In the genomic region with DNA sequence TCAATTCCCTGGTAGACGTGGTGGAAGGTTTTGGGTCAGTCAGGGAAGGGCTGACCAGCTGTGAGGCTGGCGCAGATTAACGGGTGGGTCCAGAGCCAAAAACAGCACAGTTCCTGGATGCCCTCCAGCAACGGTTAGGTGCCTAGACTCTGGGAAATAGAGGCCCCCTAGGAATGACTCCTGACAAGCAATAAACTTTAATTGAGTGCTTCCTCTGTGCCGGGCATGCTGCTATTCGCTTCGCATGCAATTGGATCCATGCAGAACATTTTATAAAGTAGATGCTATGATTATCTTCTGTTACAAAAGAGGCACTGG, we compare ENCODE assay signal across 8 cellular contexts. TPM values are rescaled to one million over a fixed set of nuclear protein-coding genes. Genes with fewer than 3 reads are reported as not detected.
DNase-seq lines count a peak whose midpoint lies in the region; ATAC-seq and TF ChIP-seq lines count a peak whose summit lies in the region.

No MANE protein-coding gene starts in this region.

- no peaks in the 10 kb centered on the region for H3K9me3 Mint-ChIP-seq in activated CD8-positive, alpha-beta T cell treated with anti-CD3 and anti-CD28 coated beads for 36 hours

- H3K9me3 ChIP-seq in heart right ventricle = no peaks in the 10 kb centered on the region

- H3K36me3 ChIP-seq in heart right ventricle = peaks cover 0 to 34% (median 7%) of the 10 kb centered on the region in 9 donors

- intact Hi-C loops in activated CD8-positive, alpha-beta T cell treated with anti-CD3 and anti-CD28 coated beads for 36 hours (cut with micrococcal nuclease) = no loop called here
- intact Hi-C loops in heart right ventricle (cut with DNase I) = no loop called here

- DNase-seq in AG20443 (ENCODE audit: low spot score) (peak; percentile 31), HS-27A (ENCODE audit: low read depth) (peak; percentile 19), heart right ventricle (peak; percentile 48 to 50), retinal pigment epithelial cell (ENCODE audit: low read depth) (no peak)
- DNase-seq in activated CD8-positive, alpha-beta T cell treated with anti-CD3 and anti-CD28 coated beads for 36 hours = no peak

- H3K4me1 Mint-ChIP-seq in activated CD8-positive, alpha-beta T cell treated with anti-CD3 and anti-CD28 coated beads for 36 hours (ENCODE audit: low read depth) = peaks cover 31% of the 10 kb centered on the region

- no peak for TF ChIP-seq CTCF in activated CD8-positive, alpha-beta T cell treated with anti-CD3 and anti-CD28 coated beads for 36 hours (IDR thresholded peaks at IDR 0.05)
- TF ChIP-seq CTCF in heart right ventricle (IDR thresholded peaks at IDR 0.05) = no peak
- no peak for TF ChIP-seq CTCF in retinal pigment epithelial cell (conservative IDR thresholded peaks at IDR 0.05; ENCODE audit: low read depth, low read length)

- POLR2A ChIA-PET in activated CD8-positive, alpha-beta T cell treated with anti-CD3 and anti-CD28 coated beads for 36 hours (lab: Charles Lee) = no interaction called here

- no peak for ATAC-seq in activated CD8-positive, alpha-beta T cell treated with anti-CD3 and anti-CD28 coated beads for 36 hours
- ATAC-seq in heart right ventricle = peak in 7 of 8 donors; percentile 23 to 54 (median 40)
- no peak for ATAC-seq in GM21529 (IDR thresholded peaks at IDR 0.05; ENCODE audit: unreplicated experiment)
- no peak for ATAC-seq in GM21576 (IDR thresholded peaks at IDR 0.05; ENCODE audit: unreplicated experiment)
- no peak for ATAC-seq in HG03175 (IDR thresholded peaks at IDR 0.05; ENCODE audit: unreplicated experiment)

- peaks cover 5% of the 10 kb centered on the region for H3K36me3 Mint-ChIP-seq in activated CD8-positive, alpha-beta T cell treated with anti-CD3 and anti-CD28 coated beads for 36 hours (ENCODE audit: low read depth)

- peak overlapping the region; percentile 75 for H3K4me3 Mint-ChIP-seq in activated CD8-positive, alpha-beta T cell treated with anti-CD3 and anti-CD28 coated beads for 36 hours

- no peaks in the 10 kb centered on the region for H3K27me3 Mint-ChIP-seq in activated CD8-positive, alpha-beta T cell treated with anti-CD3 and anti-CD28 coated beads for 36 hours

- H3K27ac ChIP-seq in heart right ventricle = peak overlapping the region; percentile 92 to 99 (median 96)

- peak overlapping the region; percentile 67 for H3K27ac Mint-ChIP-seq in activated CD8-positive, alpha-beta T cell treated with anti-CD3 and anti-CD28 coated beads for 36 hours

- H3K27me3 ChIP-seq in heart right ventricle = peaks cover 0 to 2% (median 0%) of the 10 kb centered on the region in 7 donors

- WGBS in heart right ventricle, 2 donors = 1 to 5% methylated on average over 7 of the region's 7 CpGs

- peak overlapping the region; percentile 54 to 87 (median 78) for H3K4me3 ChIP-seq in heart right ventricle
- H3K4me3 ChIP-seq in retinal pigment epithelial cell (ENCODE audit: low read length) = peak overlapping the region; percentile 63

- CTCF ChIA-PET in activated CD8-positive, alpha-beta T cell treated with anti-CD3 and anti-CD28 coated beads for 36 hours (lab: Charles Lee) = no interaction called here

- peaks cover 0 to 54% (median 26%) of the 10 kb centered on the region in 9 donors for H3K4me1 ChIP-seq in heart right ventricle

RNA-seq across cellular contexts. Expression of gene ZNF449, which starts 0.7 kb away (rescaled TPM):
- total RNA-seq in activated CD8-positive, alpha-beta T cell treated with anti-CD3 and anti-CD28 coated beads for 36 hours = 1 to 10 TPM; 1.2 to 1.3 TPM
- total RNA-seq in heart right ventricle = 1 to 10 TPM; 3.6 to 6.4 (median 5.2) TPM
- 1 to 10 TPM; 1.7 to 7.5 TPM for polyA plus RNA-seq in heart right ventricle

RNA-seq across cellular contexts. Expression of gene ZNF75D, which starts 1.4 kb away (rescaled TPM):
- total RNA-seq in activated CD8-positive, alpha-beta T cell treated with anti-CD3 and anti-CD28 coated beads for 36 hours = 1 to 10 TPM; 2.5 to 3.5 TPM
- total RNA-seq in heart right ventricle = 1 to 10 TPM; 2.7 to 6.9 (median 3.4) TPM
- 1 to 10 TPM; 3.6 to 7.8 TPM for polyA plus RNA-seq in heart right ventricle

RNA-seq across cellular contexts. Expression of gene ETDC, which starts 36.0 kb away (rescaled TPM):
- not detected for total RNA-seq in activated CD8-positive, alpha-beta T cell treated with anti-CD3 and anti-CD28 coated beads for 36 hours
- not detected for total RNA-seq in heart right ventricle
- not detected for polyA plus RNA-seq in heart right ventricle

Comparison
In these comparisons a context has a peak if more than half of its experiments do, and no peak if none do; other contexts are left out.
1. DNase-seq: peak in AG20443 (single experiment), HS-27A (single experiment) and heart right ventricle (2 of 2); none in activated CD8-positive, alpha-beta T cell treated with anti-CD3 and anti-CD28 coated beads for 36 hours (single experiment) and retinal pigment epithelial cell (single experiment).
2. ATAC-seq: peak in heart right ventricle (7 of 8); none in activated CD8-positive, alpha-beta T cell treated with anti-CD3 and anti-CD28 coated beads for 36 hours (single experiment), GM21529 (single experiment), GM21576 (single experiment) and HG03175 (single experiment).